Comparison of ENCODE assay signal across 17 cellular contexts in genomic region chr2:222866358-222866960, GRCh38. TPM values are rescaled to one million over a fixed set of nuclear protein-coding genes. Genes with fewer than 3 reads are reported as not detected.
DNase-seq lines count a peak whose midpoint lies in the region; ATAC-seq and TF ChIP-seq lines count a peak whose summit lies in the region.
"Had no signal": no experiment of that assay in that cellular context is flagged by ENCODE, and none has a peak within 500 bp of the region (broad histone marks: within the 10 kb centered on the region; RNA-seq: fewer than 3 reads in every experiment).

No MANE protein-coding gene starts in this region.

- no peak for TF ChIP-seq POLR2A in sigmoid colon (IDR thresholded peaks at IDR 0.05)

- no peaks in the 10 kb centered on the region for H3K9me2 ChIP-seq in Karpas-422 (replicated peaks; ENCODE audit: insufficient read depth, low read length)

- H3K9ac ChIP-seq in Karpas-422 (ENCODE audit: low read length) (no peak overlapping the region), colonic mucosa (ENCODE audit: low read depth in 2 of 2, low read length in 2 of 2) (no peak overlapping the region), liver (ENCODE audit: low read depth in 1 of 2, low read length in 2 of 2) (no peak overlapping the region)

- peaks cover 79% of the 10 kb centered on the region for H4K20me1 ChIP-seq in Karpas-422 (ENCODE audit: insufficient read depth, low read depth, low read length)

- TF ChIP-seq CTCF in colonic mucosa (IDR thresholded peaks at IDR 0.05) (no peak), liver (IDR thresholded peaks at IDR 0.05; ENCODE audit: low read depth, low read length, missing input control) (no peak), sigmoid colon (IDR thresholded peaks at IDR 0.05) (no peak)

- 73% methylated on average over 13 of the region's 13 CpGs for WGBS in liver
- 48 to 81% methylated on average over 12 to 13 of the region's 13 CpGs for WGBS in sigmoid colon, 2 donors

- H2AFZ ChIP-seq in Karpas-422 (ENCODE audit: low read length) = no peak overlapping the region

- H3K36me3 ChIP-seq in Karpas-422 (ENCODE audit: insufficient read depth, low read length) (no peaks in the 10 kb centered on the region), colonic mucosa (no peaks in the 10 kb centered on the region), liver (ENCODE audit: control insufficient read depth in 4 of 4, insufficient read depth in 3 of 4, low read depth in 1 of 4, low read length in 3 of 4) (no peaks in the 10 kb centered on the region), sigmoid colon (no peaks in the 10 kb centered on the region)
- H3K36me3 ChIP-seq: BE2C had no signal

- DNase-seq in ELF-1 (ENCODE audit: low read depth, low spot score) (peak; percentile 59), Karpas-422 (peak; percentile 7), colonic mucosa (peak; percentile 31), sigmoid colon (no peak), NCI-H510A (lab: John Stamatoyannopoulos, UW) (no peak)
- DNase-seq: BE2C; CD8-positive, alpha-beta memory T cell; NCI-H1048; NCI-H146; NCI-H345; NCI-H748 treated with DMSO at 0.1 percent for 48 hours; SIG-M5 had no signal

- no peak for TF ChIP-seq EP300 in sigmoid colon (IDR thresholded peaks at IDR 0.05)

- ATAC-seq in HG03521 (IDR thresholded peaks at IDR 0.05; ENCODE audit: unreplicated experiment) (no peak), GM21825 (IDR thresholded peaks at IDR 0.05; ENCODE audit: unreplicated experiment) (no peak)
- ATAC-seq: HCT116, Panc1 had no signal

- H3K4me1 ChIP-seq in Karpas-422 (ENCODE audit: low read length) (peaks cover 65% of the 10 kb centered on the region), colonic mucosa (peaks cover 5% of the 10 kb centered on the region), liver (ENCODE audit: control insufficient read depth in 4 of 4, insufficient read depth in 4 of 4, low read length in 3 of 4) (peaks cover 4 to 55% (median 43%) of the 10 kb centered on the region in 4 donors), sigmoid colon (peaks cover 0 to 78% (median 67%) of the 10 kb centered on the region in 4 donors)

- H3K27me3 ChIP-seq in Karpas-422 (ENCODE audit: low read length) (no peaks in the 10 kb centered on the region), colonic mucosa (no peaks in the 10 kb centered on the region), liver (ENCODE audit: control insufficient read depth in 4 of 4, insufficient read depth in 4 of 4, low read length in 3 of 4) (no peaks in the 10 kb centered on the region), sigmoid colon (no peaks in the 10 kb centered on the region)
- H3K27me3 ChIP-seq: BE2C had no signal

- intact Hi-C loops in colonic mucosa (cut with DNase I) = loop anchor here (5.0 kb wide), 1 partner anchor 36 kb away; no protein-coding TSS in a partner anchor
- intact Hi-C loops in sigmoid colon (cut with DNase I) = no loop called here

- no peak overlapping the region for H3K27ac ChIP-seq in Karpas-422 (ENCODE audit: low read length)
- no peak overlapping the region for H3K27ac ChIP-seq in colonic mucosa
- H3K27ac ChIP-seq in liver (ENCODE audit: low read depth in 1 of 2, low read length in 2 of 2) = no peak overlapping the region
- H3K27ac ChIP-seq in sigmoid colon = no peak overlapping the region

- TF ChIP-seq RAD21 in liver (IDR thresholded peaks at IDR 0.05) = peak in 1 of 2 donors; percentile 25

- peaks cover 98% of the 10 kb centered on the region for H3K79me2 ChIP-seq in Karpas-422 (ENCODE audit: low read length)

- H3K4me2 ChIP-seq in Karpas-422 (ENCODE audit: low read depth, low read length, poor library complexity, severe bottlenecking) = no peak overlapping the region

- H3K9me3 ChIP-seq in Karpas-422 (ENCODE audit: low read length) (no peaks in the 10 kb centered on the region), colonic mucosa (no peaks in the 10 kb centered on the region), liver (ENCODE audit: control insufficient read depth in 4 of 4, low read length in 3 of 4) (no peaks in the 10 kb centered on the region), sigmoid colon (no peaks in the 10 kb centered on the region)
- H3K9me3 ChIP-seq: BE2C had no signal

- no peak overlapping the region for H3K4me3 ChIP-seq in Karpas-422 (ENCODE audit: low read length)
- H3K4me3 ChIP-seq in colonic mucosa = no peak overlapping the region
- H3K4me3 ChIP-seq in liver (ENCODE audit: low read depth in 1 of 3, low read length in 3 of 3) = no peak overlapping the region
- H3K4me3 ChIP-seq in sigmoid colon = no peak overlapping the region

TF ChIP-seq in liver, 16 proteins besides CTCF, POLR2A, EP300 and RAD21:
- peak; percentile 56 for TF ChIP-seq HNF4G (IDR thresholded peaks at IDR 0.05)
- peak; percentile 8 for TF ChIP-seq SP1 (IDR thresholded peaks at IDR 0.05)
- no peak for TF ChIP-seq ZBTB33 (IDR thresholded peaks at IDR 0.05)
- TF ChIP-seq EGR1 (IDR thresholded peaks at IDR 0.05; ENCODE audit: low read depth in 2 of 2) = no peak
- peak; percentile 75 to 80 for TF ChIP-seq HNF4A (conservative IDR thresholded peaks at IDR 0.05)
- TF ChIP-seq YY1 (IDR thresholded peaks at IDR 0.05) = peak; percentile 15
- no peak for TF ChIP-seq REST (IDR thresholded peaks at IDR 0.05)
- TF ChIP-seq RXRA (IDR thresholded peaks at IDR 0.05) = peak; percentile 49 to 54
- TF ChIP-seq FOXA1 (IDR thresholded peaks at IDR 0.05) = no peak
- peak in 1 of 2 donors; percentile 27 for TF ChIP-seq JUND (IDR thresholded peaks at IDR 0.05)

RNA-seq across cellular contexts. Expression of gene ACSL3, which starts 5.6 kb away (rescaled TPM):
- total RNA-seq in Karpas-422 (2014; rRNA removed; shearing (Covaris generic); ENCODE audit: low replicate concordance) = 88.0 and 98.5 TPM in 2 replicates
- 100 to 1,000 TPM; 116 to 162 TPM for total RNA-seq in colonic mucosa
- total RNA-seq in liver = 10 to 100 TPM; 61.1 to 66.6 TPM
- 10 to 100 TPM; 22.2 to 25.5 TPM for polyA plus RNA-seq in liver
- 10 to 100 TPM; 44.0 to 75.7 (median 54.8) TPM for total RNA-seq in sigmoid colon
- polyA plus RNA-seq in sigmoid colon = 10 to 100 TPM in 2 of 3 donors, 1 to 10 TPM in 1; 7.9 to 52.2 (median 16.8) TPM

Comparison
In these comparisons a context has a peak if more than half of its experiments do, and no peak if none do; other contexts are left out.
1. DNase-seq: peak in ELF-1 (single experiment), Karpas-422 (single experiment) and colonic mucosa (single experiment); none in sigmoid colon (single experiment) and NCI-H510A (single experiment).